ENCODE assay signal across 14 cellular contexts in genomic region chr4:7158991-7159390, GRCh38. TPM values are rescaled to one million over a fixed set of nuclear protein-coding genes. Genes with fewer than 3 reads are reported as not detected.
"Had no signal": no experiment of that assay in that cellular context is flagged by ENCODE, and none has a peak within 500 bp of the region (broad histone marks: within the 10 kb centered on the region; RNA-seq: fewer than 3 reads in every experiment).

No MANE protein-coding gene starts in this region.

- H3K36me3 Mint-ChIP-seq: neural progenitor cell had no signal

- DNase-seq: activated CD4-positive, alpha-beta T cell treated with anti-CD3 and anti-CD28 coated beads for 4 hours; activated CD8-positive, alpha-beta T cell treated with anti-CD3 and anti-CD28 coated beads, Interleukin-2, amount 10 ng/mL, durations not matched to agents 7 days and 5 days; activated naive CD4-positive, alpha-beta T cell; effector CD8-positive, alpha-beta T cell; foreskin keratinocyte; glutamatergic neuron; kidney glomerular epithelial cell; SIG-M5; stimulated activated CD4-positive, alpha-beta T cell treated with anti-CD3 and anti-CD28 coated beads, Interleukin-4, amount 100 ng/mL, for 24 hours; stimulated activated naive CD4-positive, alpha-beta T cell treated with Interleukin-2 at 50 U/mL for 16 hours; T-helper 17 cell; upper lobe of left lung; WERI-Rb-1 had no signal

- ATAC-seq: activated CD8-positive, alpha-beta T cell treated with anti-CD3 and anti-CD28 coated beads, Interleukin-2, amount 10 ng/mL, durations not matched to agents 7 days and 5 days; foreskin keratinocyte; T-helper 17 cell had no signal

- H3K4me3 Mint-ChIP-seq: activated CD8-positive, alpha-beta T cell treated with anti-CD3 and anti-CD28 coated beads, Interleukin-2, amount 10 ng/mL, durations not matched to agents 7 days and 5 days; T-helper 17 cell had no signal

- H3K27ac Mint-ChIP-seq: activated CD8-positive, alpha-beta T cell treated with anti-CD3 and anti-CD28 coated beads, Interleukin-2, amount 10 ng/mL, durations not matched to agents 7 days and 5 days; T-helper 17 cell had no signal

- H3K9me3 Mint-ChIP-seq: neural progenitor cell had no signal

RNA-seq across cellular contexts. Expression of gene SORCS2, which starts 33.3 kb away (rescaled TPM):
- total RNA-seq: activated CD8-positive, alpha-beta T cell treated with anti-CD3 and anti-CD28 coated beads, Interleukin-2, amount 10 ng/mL, durations not matched to agents 7 days and 5 days; T-helper 17 cell had no signal
